8 cellular contexts compared by ENCODE assay signal in the genomic region with DNA sequence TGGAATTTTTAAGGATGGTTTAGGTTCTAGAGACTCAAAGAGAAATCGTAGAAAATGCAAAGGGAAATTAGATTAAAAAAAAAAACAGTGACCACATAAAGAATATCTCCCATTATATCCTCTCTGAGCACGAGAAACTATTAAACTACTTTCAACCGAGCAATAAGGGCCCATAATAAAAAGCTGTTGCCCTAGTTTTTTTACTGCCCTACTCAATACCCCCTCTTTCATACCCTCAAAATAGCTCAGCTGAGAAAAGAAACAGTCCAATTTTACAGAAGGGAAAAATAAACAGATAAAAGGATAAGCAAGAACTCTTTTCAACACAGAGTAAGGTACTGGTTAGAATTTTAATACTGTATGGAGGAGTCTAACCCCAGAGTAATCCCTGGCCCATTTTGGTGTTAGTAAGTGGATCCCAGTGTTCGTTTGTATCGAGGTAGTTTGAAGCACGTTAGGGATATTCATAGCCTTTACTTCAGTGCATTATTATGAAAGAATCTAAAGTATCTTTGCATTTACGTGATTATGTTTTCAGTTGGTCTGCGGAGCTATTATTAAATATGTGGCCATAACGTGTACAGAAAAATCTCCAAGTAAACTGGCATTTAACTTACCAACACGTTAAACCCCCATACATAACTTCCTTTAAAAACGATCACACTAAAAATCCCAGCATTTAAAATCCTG. TPM values are rescaled to one million over a fixed set of nuclear protein-coding genes. Genes with fewer than 3 reads are reported as not detected.
DNase-seq lines count a peak whose midpoint lies in the region; ATAC-seq and TF ChIP-seq lines count a peak whose summit lies in the region.

No MANE protein-coding gene starts in this region.

- peaks cover 24% of the 10 kb centered on the region for H3K4me1 ChIP-seq in iPS-20b (ENCODE audit: insufficient read depth, low read length)
- H3K4me1 ChIP-seq in suprapubic skin: peaks cover 52% of the 10 kb centered on the region

- ATAC-seq in activated CD8-positive, alpha-beta T cell treated with anti-CD3 and anti-CD28 coated beads, Interleukin-2, amount 10 ng/mL, durations not matched to agents 7 days and 5 days: no peak
- no peak for ATAC-seq in GM21515 (IDR thresholded peaks at IDR 0.05; ENCODE audit: unreplicated experiment)

- H3K27me3 ChIP-seq in iPS-20b (ENCODE audit: insufficient read depth, low read length): peaks cover 60% of the 10 kb centered on the region
- no peaks in the 10 kb centered on the region for H3K27me3 ChIP-seq in suprapubic skin

- in situ Hi-C loops in GM13977 (cut with MboI; ENCODE audit: low pct_unique_long_range_greater_than_20kb, low sequenced_read_pairs, unreplicated experiment): no loop called here

- no peak for TF ChIP-seq EP300 in suprapubic skin (IDR thresholded peaks at IDR 0.05)

- TF ChIP-seq POLR2A in suprapubic skin (IDR thresholded peaks at IDR 0.05): no peak

- peak overlapping the region; percentile 69; the same call in 1 of the 2 replicates for H3K9ac ChIP-seq in iPS-20b (ENCODE audit: low read depth, low read length)

- CTCF ChIA-PET in activated CD8-positive, alpha-beta T cell treated with anti-CD3 and anti-CD28 coated beads, Interleukin-2, amount 10 ng/mL, durations not matched to agents 7 days and 5 days (lab: Charles Lee): interaction anchor here (0.6 to 2.0 kb wide), 8 partner anchors 32 to 117 kb away, joined by 3 to 10 read pairs (median 4); no protein-coding TSS in a partner anchor

- H3K4me1 Mint-ChIP-seq in T-helper 2 cell treated with Interferon-gamma antibody and Interleukin-4, amounts not matched to agents 5 μg/mL and 100 μg/mL, for 36 hours (ENCODE audit: low read depth): peaks cover 20% of the 10 kb centered on the region
- H3K4me1 Mint-ChIP-seq in activated CD8-positive, alpha-beta T cell treated with anti-CD3 and anti-CD28 coated beads, Interleukin-2, amount 10 ng/mL, durations not matched to agents 7 days and 5 days (ENCODE audit: low read depth): peaks cover 21% of the 10 kb centered on the region

- H3K27ac ChIP-seq in iPS-20b (ENCODE audit: low read length) (no peak overlapping the region), suprapubic skin (peak overlapping the region; percentile 94)

- H3K36me3 ChIP-seq in iPS-20b (ENCODE audit: insufficient read depth, low read depth, low read length) (no peaks in the 10 kb centered on the region), suprapubic skin (no peaks in the 10 kb centered on the region)

- DNase-seq in T-helper 2 cell treated with Interferon-gamma antibody and Interleukin-4, amounts not matched to agents 5 μg/mL and 100 μg/mL, for 36 hours (ENCODE audit: low spot score): no peak
- no peak for DNase-seq in T-helper 2 cell
- DNase-seq in activated CD8-positive, alpha-beta T cell treated with anti-CD3 and anti-CD28 coated beads, Interleukin-2, amount 10 ng/mL, durations not matched to agents 7 days and 5 days: no peak
- DNase-seq in suprapubic skin (ENCODE audit: low spot score in 2 of 2): no peak
- no peak for DNase-seq in GM13977 (ENCODE audit: low spot score)
- DNase-seq in dedifferentiated amniotic fluid mesenchymal stem cell (ENCODE audit: extremely low spot score): no peak

- no peaks in the 10 kb centered on the region for H3K9me3 Mint-ChIP-seq in T-helper 2 cell treated with Interferon-gamma antibody and Interleukin-4, amounts not matched to agents 5 μg/mL and 100 μg/mL, for 36 hours
- H3K9me3 Mint-ChIP-seq in activated CD8-positive, alpha-beta T cell treated with anti-CD3 and anti-CD28 coated beads, Interleukin-2, amount 10 ng/mL, durations not matched to agents 7 days and 5 days (ENCODE audit: insufficient read depth): no peaks in the 10 kb centered on the region

- H3K9me3 ChIP-seq in iPS-20b (ENCODE audit: insufficient read depth, low read depth, low read length): no peaks in the 10 kb centered on the region
- no peaks in the 10 kb centered on the region for H3K9me3 ChIP-seq in suprapubic skin

- H3K4me3 ChIP-seq in iPS-20b (ENCODE audit: low read length): peak overlapping the region; percentile 78
- peak overlapping the region; percentile 96 for H3K4me3 ChIP-seq in suprapubic skin

- no peak overlapping the region for H3K27ac Mint-ChIP-seq in T-helper 2 cell treated with Interferon-gamma antibody and Interleukin-4, amounts not matched to agents 5 μg/mL and 100 μg/mL, for 36 hours
- no peak overlapping the region for H3K27ac Mint-ChIP-seq in activated CD8-positive, alpha-beta T cell treated with anti-CD3 and anti-CD28 coated beads, Interleukin-2, amount 10 ng/mL, durations not matched to agents 7 days and 5 days

- H3K36me3 Mint-ChIP-seq in T-helper 2 cell treated with Interferon-gamma antibody and Interleukin-4, amounts not matched to agents 5 μg/mL and 100 μg/mL, for 36 hours (ENCODE audit: low read depth): no peaks in the 10 kb centered on the region
- H3K36me3 Mint-ChIP-seq in activated CD8-positive, alpha-beta T cell treated with anti-CD3 and anti-CD28 coated beads, Interleukin-2, amount 10 ng/mL, durations not matched to agents 7 days and 5 days (ENCODE audit: low read depth): no peaks in the 10 kb centered on the region

- POLR2A ChIA-PET in activated CD8-positive, alpha-beta T cell treated with anti-CD3 and anti-CD28 coated beads, Interleukin-2, amount 10 ng/mL, durations not matched to agents 7 days and 5 days (lab: Charles Lee): interaction anchor here (2.1 kb wide), 1 partner anchor 13 kb away, joined by 5 read pairs; no protein-coding TSS in a partner anchor

- peak overlapping the region; percentile 72 for H3K4me3 Mint-ChIP-seq in T-helper 2 cell treated with Interferon-gamma antibody and Interleukin-4, amounts not matched to agents 5 μg/mL and 100 μg/mL, for 36 hours
- peak overlapping the region; percentile 58 for H3K4me3 Mint-ChIP-seq in activated CD8-positive, alpha-beta T cell treated with anti-CD3 and anti-CD28 coated beads, Interleukin-2, amount 10 ng/mL, durations not matched to agents 7 days and 5 days

- TF ChIP-seq CTCF in suprapubic skin (IDR thresholded peaks at IDR 0.05) (no peak), GM13977 (IDR thresholded peaks at IDR 0.05; ENCODE audit: extremely low read depth, insufficient read depth, missing control alignments) (no peak)

- peaks cover 85% of the 10 kb centered on the region for H3K27me3 Mint-ChIP-seq in T-helper 2 cell treated with Interferon-gamma antibody and Interleukin-4, amounts not matched to agents 5 μg/mL and 100 μg/mL, for 36 hours (ENCODE audit: low read depth)
- peaks cover 48% of the 10 kb centered on the region for H3K27me3 Mint-ChIP-seq in activated CD8-positive, alpha-beta T cell treated with anti-CD3 and anti-CD28 coated beads, Interleukin-2, amount 10 ng/mL, durations not matched to agents 7 days and 5 days (ENCODE audit: low read depth)

- 35% methylated on average over 11 of the region's 11 CpGs for WGBS in suprapubic skin

RNA-seq across cellular contexts. Expression of a gene that starts 1.0 kb away (rescaled TPM):
- total RNA-seq in activated CD8-positive, alpha-beta T cell treated with anti-CD3 and anti-CD28 coated beads, Interleukin-2, amount 10 ng/mL, durations not matched to agents 7 days and 5 days: under 1 TPM; 0.21 to 0.32 TPM
- 10 to 100 TPM; 31.0 to 74.2 (median 46.3) TPM for total RNA-seq in suprapubic skin

RNA-seq across cellular contexts. Expression of a gene that starts 47.4 kb away (rescaled TPM):
- not detected for total RNA-seq in activated CD8-positive, alpha-beta T cell treated with anti-CD3 and anti-CD28 coated beads, Interleukin-2, amount 10 ng/mL, durations not matched to agents 7 days and 5 days
- total RNA-seq in suprapubic skin: not detected

Comparison
In these comparisons a context has a peak if more than half of its experiments do, and no peak if none do; other contexts are left out.
1. RNA of a gene that starts 1.0 kb away (total RNA-seq): 31.0 to 74.2 TPM in suprapubic skin; 0.21 to 0.32 TPM in activated CD8-positive, alpha-beta T cell treated with anti-CD3 and anti-CD28 coated beads, Interleukin-2, amount 10 ng/mL, durations not matched to agents 7 days and 5 days; every median in the first group is over 10 times any median in the second.